ENCODE assay signal across 8 cellular contexts in genomic region chr14:31456841-31457664, GRCh38. TPM values are rescaled to one million over a fixed set of nuclear protein-coding genes. Genes with fewer than 3 reads are reported as not detected.
DNase-seq lines count a peak whose midpoint lies in the region; ATAC-seq, FAIRE-seq and TF ChIP-seq lines count a peak whose summit lies in the region.

Gene DTD2, minus strand, starts transcription at chr14:31457506. Its CDS starts 113 bp downstream, at chr14:31457393.

- H3K27me3 ChIP-seq in pancreas: no peaks in the 10 kb centered on the region
- H3K27me3 ChIP-seq in tibial artery: no peaks in the 10 kb centered on the region

- H3K4me3 ChIP-seq in GM12864 (ENCODE audit: low read depth, low read length) (peak within 1 kb of the TSS; percentile 56), pancreas (peak within 1 kb of the TSS; percentile 45 to 79 (median 55)), tibial artery (peak within 1 kb of the TSS; percentile 77 to 79)

- FAIRE-seq in pancreas (lab: Jason Lieb, UNC): peak; percentile 95

- ATAC-seq in HG02678 (IDR thresholded peaks at IDR 0.05; ENCODE audit: unreplicated experiment) (peak; percentile 99), pancreas (peak; percentile 99 to 100 (median 100))

- DNase-seq in GM12864 (ENCODE audit: low read depth): peak; percentile 82
- DNase-seq in NCI-H1105 treated with DMSO at 0.1 percent for 48 hours (lab: John Stamatoyannopoulos, UW): peak; percentile 94
- peak; percentile 88 to 93 for DNase-seq in SW 1271 (lab: John Stamatoyannopoulos, UW)
- peak; percentile 84 for DNase-seq in activated naive CD8-positive, alpha-beta T cell treated with anti-CD3 and anti-CD28 coated beads, Interleukin-2, amount 50 U/mL, for 16 hours (ENCODE audit: low read depth, low spot score)
- DNase-seq in head of caudate nucleus: peak; percentile 92 to 99 (median 96)
- peak; percentile 92 to 98 (median 95) for DNase-seq in pancreas
- peak; percentile 95 to 96 for DNase-seq in tibial artery

- H3K9me3 ChIP-seq in pancreas (no peaks in the 10 kb centered on the region), tibial artery (no peaks in the 10 kb centered on the region)

- H3K27ac ChIP-seq in pancreas (peak within 1 kb of the TSS; percentile 44 to 86 (median 74)), tibial artery (peak within 1 kb of the TSS; percentile 88 to 89)

- H3K36me3 ChIP-seq in pancreas (peaks cover 0 to 5% (median 0%) of the 10 kb centered on the region in 3 donors), tibial artery (peaks cover 0 to 4% (median 2%) of the 10 kb centered on the region in 3 donors)

- H3K4me1 ChIP-seq in pancreas (peaks cover 7 to 17% (median 9%) of the 10 kb centered on the region in 3 donors), tibial artery (peaks cover 0 to 33% (median 15%) of the 10 kb centered on the region in 4 donors)

- 2 to 4% methylated on average over 63 to 70 of the region's 70 CpGs for WGBS in pancreas, 2 donors

- intact Hi-C loops in head of caudate nucleus (cut with DNase I): loop anchor here (1.0 kb wide), 1 partner anchor 37 kb away; the partner anchor contains the start of gene HEATR5A
- intact Hi-C loops in pancreas (cut with DNase I): no loop called here
- intact Hi-C loops in tibial artery (cut with DNase I; ENCODE audit: low total_unique reads): loop anchor here (2.0 kb wide), 1 partner anchor 36 kb away; the partner anchor contains the start of gene HEATR5A

- TF ChIP-seq CTCF in GM12864 (IDR thresholded peaks at IDR 0.05; ENCODE audit: low read depth, low read length, missing control alignments) (no peak), pancreas (IDR thresholded peaks at IDR 0.05) (no peak), tibial artery (IDR thresholded peaks at IDR 0.05) (no peak)

RNA-seq across cellular contexts. Expression of gene DTD2, which starts in this region (rescaled TPM):
- total RNA-seq in pancreas: 10 to 100 TPM in 2 of 6 donors, 1 to 10 TPM in 4; 4.6 to 11.0 (median 9.4) TPM
- polyA plus RNA-seq in pancreas: 1 to 10 TPM; 5.5 TPM

Comparison
In these comparisons a context has a peak if more than half of its experiments do, and no peak if none do; other contexts are left out.
1. Peak in every context shown above with its lines: DNase-seq, ATAC-seq, H3K4me3 ChIP-seq and H3K27ac ChIP-seq.
2. intact Hi-C loops: an anchor here in head of caudate nucleus (1.0 kb wide) and tibial artery (2.0 kb wide); none called in pancreas.